In genomic region chr16:16790597-16790996, GRCh38 we compare ENCODE assay signal across 2 cellular contexts.
A peak's percentile ranks its signal among the peaks of the same experiment; 100 is the strongest.
TF ChIP-seq lines count a peak whose summit lies in the region.

No MANE protein-coding gene starts in this region.

TF ChIP-seq in HepG2, 621 proteins besides CTCF, POLR2A, EP300 and RAD21:
- TF ChIP-seq ZNF337 (CRISPR knock-in tag; IDR thresholded peaks at IDR 0.05; ENCODE audit: borderline replicate concordance, low read depth): no peak
- TF ChIP-seq ZNF660 (CRISPR knock-in tag; IDR thresholded peaks at IDR 0.05; ENCODE audit: borderline replicate concordance, low read depth): no peak
- TF ChIP-seq ZNF614 (CRISPR knock-in tag; IDR thresholded peaks at IDR 0.05; ENCODE audit: borderline replicate concordance): peak; percentile 99
- TF ChIP-seq ESRRA (CRISPR knock-in tag; IDR thresholded peaks at IDR 0.05; ENCODE audit: low read depth): no peak
TF ChIP-seq in HepG2: peak in this region for 1.

TF ChIP-seq in H1, 55 proteins besides CTCF, POLR2A, EP300 and RAD21:
- no peak for TF ChIP-seq TAF1 (IDR thresholded peaks at IDR 0.05; ENCODE audit: low read depth, low read length)
